ENCODE assay signal across 28 cellular contexts in the genomic region with DNA sequence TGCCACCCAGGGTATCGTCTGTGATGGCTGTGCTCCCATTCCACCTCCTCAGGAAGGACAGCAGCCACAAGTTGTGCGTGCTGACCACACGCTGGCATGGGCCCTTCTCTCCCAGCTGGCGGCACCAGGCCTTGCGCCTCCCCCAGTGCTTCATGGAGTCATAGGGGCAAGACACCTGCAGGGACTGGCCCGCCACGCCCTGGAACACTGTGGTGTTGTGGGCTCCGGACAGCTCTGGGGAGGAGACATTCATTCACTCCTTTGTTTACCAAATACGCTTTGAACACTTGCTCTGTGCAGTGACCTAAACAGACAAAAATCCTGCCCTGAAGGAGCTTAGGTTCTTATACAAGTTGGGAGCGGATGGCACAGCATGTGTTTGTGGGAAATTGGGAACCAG. TPM values are rescaled to one million over a fixed set of nuclear protein-coding genes. Genes with fewer than 3 reads are reported as not detected.
"Had no signal": no experiment of that assay in that cellular context is flagged by ENCODE, and none has a peak within 500 bp of the region (broad histone marks: within the 10 kb centered on the region; RNA-seq: fewer than 3 reads in every experiment).

No MANE protein-coding gene starts in this region.

- H3K9me3 ChIP-seq: heart left ventricle, mucosa of descending colon, neutrophil, ovary, right lobe of liver, transverse colon, uterus had no signal

- FAIRE-seq: colon had no signal

- H3K36me3 ChIP-seq: heart left ventricle, neutrophil, ovary, right lobe of liver, transverse colon, uterus had no signal

- H3K27ac ChIP-seq: foreskin keratinocyte, heart left ventricle, ovary, right lobe of liver, transverse colon, uterus had no signal

- H3K27me3 ChIP-seq: foreskin keratinocyte, neutrophil, ovary, right lobe of liver, transverse colon, uterus had no signal

- H3K4me3 ChIP-seq: mucosa of descending colon, ovary, right lobe of liver, transverse colon, uterus had no signal

- DNase-seq: activated CD4-positive, alpha-beta T cell treated with anti-CD3 and anti-CD28 coated beads, Interleukin-2, amount 50 U/mL, for 1 hour; activated CD4-positive, CD25-positive, alpha-beta regulatory T cell treated with anti-CD3 and anti-CD28 coated beads, Interleukin-2, amount 50 U/mL, for 72 hours; activated CD8-positive, alpha-beta T cell treated with anti-CD3 and anti-CD28 coated beads for 36 hours; activated naive CD8-positive, alpha-beta T cell treated with anti-CD3 and anti-CD28 coated beads, Interleukin-2, amount 50 U/mL, for 24 hours; activated T-cell treated with anti-CD3 and anti-CD28 coated beads, Interleukin-2, amount 50 U/mL, for 48 hours; effector memory CD4-positive, alpha-beta T cell; heart left ventricle; mesendoderm; mucosa of descending colon; ovary; right lobe of liver; stimulated activated CD4-positive, alpha-beta T cell treated with anti-CD3 and anti-CD28 coated beads, Interleukin-2, amount 100 ng/mL, for 48 hours; stimulated activated naive CD4-positive, alpha-beta T cell treated with Interleukin-2 at 50 U/mL for 16 hours; SW 1271; T1000; transverse colon; uterus had no signal

- H3K4me1 ChIP-seq: foreskin keratinocyte, right lobe of liver, transverse colon, uterus had no signal

RNA-seq across cellular contexts. Expression of gene TREM2, which starts 1.5 kb away (rescaled TPM):
- total RNA-seq: activated CD8-positive, alpha-beta T cell treated with anti-CD3 and anti-CD28 coated beads for 36 hours; activated T-helper 2 cell treated with anti-CD3 and anti-CD28 coated beads, Interferon-gamma antibody, Interleukin-2, Interleukin-4, amounts not matched to agents 10 μg/mL and 5 μg/mL and 100 μg/mL, durations not matched to agents 14 hours and 24 hours and 36 hours; dermis microvascular lymphatic vessel endothelial cell; kidney epithelial cell; progenitor cell of endocrine pancreas; renal cortical epithelial cell had no signal

RNA-seq across cellular contexts. Expression of gene TREML1, which starts 7.2 kb away (rescaled TPM):
- total RNA-seq: activated CD8-positive, alpha-beta T cell treated with anti-CD3 and anti-CD28 coated beads for 36 hours; activated T-helper 2 cell treated with anti-CD3 and anti-CD28 coated beads, Interferon-gamma antibody, Interleukin-2, Interleukin-4, amounts not matched to agents 10 μg/mL and 5 μg/mL and 100 μg/mL, durations not matched to agents 14 hours and 24 hours and 36 hours; dermis microvascular lymphatic vessel endothelial cell; kidney epithelial cell; lower leg skin; progenitor cell of endocrine pancreas; renal cortical epithelial cell; skeletal muscle tissue; temporal lobe; transverse colon had no signal

RNA-seq across cellular contexts. Expression of gene TREML2, which starts 39.6 kb away (rescaled TPM):
- total RNA-seq: dermis microvascular lymphatic vessel endothelial cell, mucosa of descending colon, progenitor cell of endocrine pancreas, renal cortical epithelial cell had no signal
